In genomic region chr5:179206366-179206765, GRCh38 we compare ENCODE assay signal across 27 cellular contexts.
"Had no signal": no experiment of that assay in that cellular context is flagged by ENCODE, and none has a peak within 500 bp of the region (broad histone marks: within the 10 kb centered on the region; RNA-seq: fewer than 3 reads in every experiment).

No MANE protein-coding gene starts in this region.

- H3K36me3 ChIP-seq: brain microvascular endothelial cell, esophagus muscularis mucosa, gastrocnemius medialis, WERI-Rb-1 had no signal

- H3K27ac ChIP-seq: brain microvascular endothelial cell, coronary artery, dorsolateral prefrontal cortex, esophagus muscularis mucosa, foreskin keratinocyte, gastrocnemius medialis, WERI-Rb-1 had no signal

- H3K27me3 ChIP-seq: brain microvascular endothelial cell, dorsolateral prefrontal cortex, foreskin keratinocyte, gastrocnemius medialis had no signal

- ATAC-seq: activated CD4-positive, CD25-positive, alpha-beta regulatory T cell treated with anti-CD3 and anti-CD28 coated beads, Interleukin-2, amount 50 U/mL, for 24 hours; activated CD8-positive, alpha-beta T cell treated with anti-CD3 and anti-CD28 coated beads for 36 hours; activated T-cell treated with anti-CD3 and anti-CD28 coated beads, Interleukin-2, amount 50 U/mL, for 4 hours; activated T-helper 17 cell treated with anti-CD3 and anti-CD28 coated beads, Interleukin-2, amount 50 U/mL, for 72 hours; foreskin keratinocyte; gastrocnemius medialis; T-helper 17 cell had no signal

- H3K9me3 ChIP-seq: esophagus muscularis mucosa, gastrocnemius medialis had no signal

- H3K4me1 ChIP-seq: esophagus muscularis mucosa, foreskin keratinocyte, gastrocnemius medialis had no signal

- DNase-seq: activated B cell treated with CpG ODN at 0.5 μM for 24 hours; activated CD4-positive, alpha-beta T cell treated with anti-CD3 and anti-CD28 coated beads for 48 hours; activated CD4-positive, alpha-beta T cell treated with anti-CD3 and anti-CD28 coated beads, Interleukin-2, amount 50 U/mL, for 1 hour; activated CD4-positive, alpha-beta T cell treated with anti-CD3 and anti-CD28 coated beads, Interleukin-2, amount 50 U/mL, for 48 hours; activated CD8-positive, alpha-beta memory T cell treated with anti-CD3 and anti-CD28 coated beads for 24 hours; activated CD8-positive, alpha-beta T cell treated with anti-CD3 and anti-CD28 coated beads for 36 hours; activated effector memory CD4-positive, alpha-beta T cell treated with Interleukin-2 at 50 U/mL for 16 hours; activated gamma-delta T cell treated with Interleukin-2 at 50 U/mL for 16 hours; activated naive CD4-positive, alpha-beta T cell treated with anti-CD3 and anti-CD28 coated beads, Interleukin-2, amount 50 U/mL, for 16 hours; activated naive CD4-positive, alpha-beta T cell treated with Interleukin-2 at 50 U/mL for 16 hours; activated T-cell treated with anti-CD3 and anti-CD28 coated beads, Interleukin-2, amount 50 U/mL, for 4 hours; amniotic stem cell; anterior cingulate cortex; brain microvascular endothelial cell; dorsolateral prefrontal cortex; effector memory CD4-positive, alpha-beta T cell; endodermal cell; foreskin keratinocyte; gastrocnemius medialis; T-helper 1 cell; T-helper 17 cell; T1000; WERI-Rb-1 had no signal

- H3K4me3 ChIP-seq: coronary artery, dorsolateral prefrontal cortex, esophagus muscularis mucosa, gastrocnemius medialis had no signal
